In genomic region chr6:158522616-158523015, GRCh38 we compare ENCODE assay signal across 32 cellular contexts.
"Had no signal": no experiment of that assay in that cellular context is flagged by ENCODE, and none has a peak within 500 bp of the region (broad histone marks: within the 10 kb centered on the region; RNA-seq: fewer than 3 reads in every experiment).

No MANE protein-coding gene starts in this region.

- H3K4me3 ChIP-seq: coronary artery, dorsolateral prefrontal cortex, esophagus muscularis mucosa, gastrocnemius medialis, heart left ventricle had no signal

- FAIRE-seq: astrocyte, bronchial epithelial cell had no signal

- H3K4me3 Mint-ChIP-seq: activated B cell treated with CpG ODN at 0.5 μM for 24 hours; activated CD4-positive, alpha-beta memory T cell treated with anti-CD3 and anti-CD28 coated beads, Interleukin-2, amount 10 ng/mL, durations not matched to agents 7 days and 5 days; activated CD4-positive, alpha-beta T cell treated with anti-CD3 and anti-CD28 coated beads, Interleukin-2, amount 10 ng/mL, durations not matched to agents 7 days and 5 days; activated naive CD8-positive, alpha-beta T cell; activated T-cell treated with anti-CD3 and anti-CD28 coated beads, Interleukin-2, amount 50 U/mL, for 4 hours; activated T-helper 17 cell treated with anti-CD3 and anti-CD28 coated beads, Interleukin-2, amount 50 U/mL, for 72 hours; central memory CD8-positive, alpha-beta T cell; dendritic cell treated with granulocyte-macrophage colony-stimulating factor and Interleukin-4, amounts not matched to agents 40 ng/mL and 50 ng/mL, for 4 days; T-cell; T-helper 1 cell treated with Interleukin-12 subunit alpha and Interleukin-12 subunit beta and Interleukin-4 antibody, amounts not matched to agents 30 μg/mL and 1 μg/mL, for 36 hours; T-helper 2 cell treated with Interferon-gamma antibody and Interleukin-4, amounts not matched to agents 5 μg/mL and 100 μg/mL, for 36 hours had no signal

- H3K4me1 ChIP-seq: foreskin keratinocyte, gastrocnemius medialis had no signal

- H3K27ac ChIP-seq: brain microvascular endothelial cell, coronary artery, dorsolateral prefrontal cortex, esophagus muscularis mucosa, foreskin keratinocyte, gastrocnemius medialis, heart left ventricle, WERI-Rb-1 had no signal

- H3K9me3 Mint-ChIP-seq: activated CD4-positive, alpha-beta T cell treated with anti-CD3 and anti-CD28 coated beads, Interleukin-2, amount 10 ng/mL, durations not matched to agents 7 days and 5 days; activated T-helper 17 cell treated with anti-CD3 and anti-CD28 coated beads, Interleukin-2, amount 50 U/mL, for 72 hours; central memory CD8-positive, alpha-beta T cell; dendritic cell treated with granulocyte-macrophage colony-stimulating factor and Interleukin-4, amounts not matched to agents 40 ng/mL and 50 ng/mL, for 4 days had no signal

- H3K36me3 ChIP-seq: brain microvascular endothelial cell, esophagus muscularis mucosa, gastrocnemius medialis, heart left ventricle, WERI-Rb-1 had no signal

- H3K9me3 ChIP-seq: gastrocnemius medialis had no signal

- DNase-seq: activated B cell treated with CpG ODN at 0.5 μM for 24 hours; activated CD4-positive, alpha-beta memory T cell treated with anti-CD3 and anti-CD28 coated beads, Interleukin-2, amount 10 ng/mL, durations not matched to agents 7 days and 5 days; activated CD4-positive, alpha-beta T cell treated with anti-CD3 and anti-CD28 coated beads, Interleukin-2, amount 10 ng/mL, durations not matched to agents 7 days and 5 days; activated CD4-positive, alpha-beta T cell treated with anti-CD3 and anti-CD28 coated beads, Interleukin-2, amount 50 U/mL, for 4 hours; activated effector memory CD4-positive, alpha-beta T cell treated with Interleukin-2 at 50 U/mL for 16 hours; activated gamma-delta T cell treated with Interleukin-2 at 50 U/mL for 16 hours; activated naive CD4-positive, alpha-beta T cell treated with anti-CD3 and anti-CD28 coated beads, Interleukin-2, amount 50 U/mL, for 16 hours; activated naive CD4-positive, alpha-beta T cell treated with Interleukin-2 at 50 U/mL for 16 hours; activated T-cell treated with anti-CD3 and anti-CD28 coated beads, Interleukin-2, amount 50 U/mL, for 4 hours; amniotic stem cell; anterior cingulate cortex; brain microvascular endothelial cell; dorsolateral prefrontal cortex; effector memory CD4-positive, alpha-beta T cell; erythroblast; foreskin keratinocyte; gastrocnemius medialis; glutamatergic neuron; heart left ventricle; T-cell; T1000; WERI-Rb-1 had no signal

- H3K27ac Mint-ChIP-seq: activated B cell treated with CpG ODN at 0.5 μM for 24 hours; activated CD4-positive, alpha-beta memory T cell treated with anti-CD3 and anti-CD28 coated beads, Interleukin-2, amount 10 ng/mL, durations not matched to agents 7 days and 5 days; activated CD4-positive, alpha-beta T cell treated with anti-CD3 and anti-CD28 coated beads, Interleukin-2, amount 10 ng/mL, durations not matched to agents 7 days and 5 days; activated naive CD8-positive, alpha-beta T cell; activated T-helper 17 cell treated with anti-CD3 and anti-CD28 coated beads, Interleukin-2, amount 50 U/mL, for 72 hours; dendritic cell treated with granulocyte-macrophage colony-stimulating factor and Interleukin-4, amounts not matched to agents 40 ng/mL and 50 ng/mL, for 4 days; T-cell; T-helper 1 cell treated with Interleukin-12 subunit alpha and Interleukin-12 subunit beta and Interleukin-4 antibody, amounts not matched to agents 30 μg/mL and 1 μg/mL, for 36 hours; T-helper 2 cell treated with Interferon-gamma antibody and Interleukin-4, amounts not matched to agents 5 μg/mL and 100 μg/mL, for 36 hours had no signal
